ENCODE assay signal across 8 cellular contexts in genomic region chr11:113730887-113731726, GRCh38. TPM values are rescaled to one million over a fixed set of nuclear protein-coding genes. Genes with fewer than 3 reads are reported as not detected.
DNase-seq lines count a peak whose midpoint lies in the region; ATAC-seq and TF ChIP-seq lines count a peak whose summit lies in the region.

No MANE protein-coding gene starts in this region.

- no peaks in the 10 kb centered on the region for H3K4me1 ChIP-seq in trophoblast cell (ENCODE audit: control insufficient read depth in 1 of 2, insufficient read depth in 2 of 2, low read length in 2 of 2)

- no peak overlapping the region for H4K12ac ChIP-seq in trophoblast cell (ENCODE audit: low read depth, low read length)

- no peaks in the 10 kb centered on the region for H3K9me3 ChIP-seq in trophoblast cell (ENCODE audit: insufficient read depth, low read depth, low read length)

- no peak overlapping the region for H4K91ac ChIP-seq in trophoblast cell (ENCODE audit: low read depth, low read length)

- H3K9ac ChIP-seq in trophoblast cell (ENCODE audit: low read length): no peak overlapping the region

- no peak overlapping the region for H2BK12ac ChIP-seq in trophoblast cell (ENCODE audit: low read length)

- H2AK5ac ChIP-seq in trophoblast cell (ENCODE audit: low read length): no peak overlapping the region

- H3K27me3 ChIP-seq in trophoblast cell (ENCODE audit: insufficient read depth, low read length): no peaks in the 10 kb centered on the region

- H3K4me3 ChIP-seq in LNCaP clone FGC (ENCODE audit: low read depth, low read length) (no peak overlapping the region), fibroblast of villous mesenchyme (ENCODE audit: low read depth, low read length) (no peak overlapping the region), trophoblast cell (ENCODE audit: low read depth, low read length) (no peak overlapping the region)

- DNase-seq in DMS114 treated with DMSO at 0.1 percent for 48 hours (lab: John Stamatoyannopoulos, UW; ENCODE audit: unreplicated experiment): peak; percentile 16
- peak; percentile 46 for DNase-seq in LNCaP clone FGC (ENCODE audit: low read depth)
- peak; percentile 17 for DNase-seq in SK-N-DZ (ENCODE audit: low spot score)
- peak; percentile 74 for DNase-seq in fibroblast of villous mesenchyme (ENCODE audit: low read depth)
- peak; percentile 19 to 65 for DNase-seq in trophoblast cell
- DNase-seq in KG1 (lab: John Stamatoyannopoulos, UW): no peak
- DNase-seq in stimulated activated naive CD8-positive, alpha-beta T cell treated with anti-CD3 and anti-CD28 coated beads, Interleukin-15, Interleukin-2, amounts not matched to agents 100 U/mL and 50 U/mL, for 24 hours: no peak

- H2BK120ac ChIP-seq in trophoblast cell (ENCODE audit: insufficient read depth, low read length, poor library complexity): no peak overlapping the region

- no peak overlapping the region for H3K27ac ChIP-seq in trophoblast cell (ENCODE audit: low read depth, low read length)

- no peak overlapping the region for H3K4me2 ChIP-seq in trophoblast cell (ENCODE audit: low read length)

- H2BK5ac ChIP-seq in trophoblast cell (ENCODE audit: low read depth, low read length, poor library complexity): no peak overlapping the region

- TF ChIP-seq CTCF in LNCaP clone FGC (IDR thresholded peaks at IDR 0.05; ENCODE audit: control insufficient read depth, extremely low read depth, insufficient read depth) (peak; percentile 76), fibroblast of villous mesenchyme (IDR thresholded peaks at IDR 0.05; ENCODE audit: insufficient read depth, low read depth, low read length) (peak; percentile 72)

- no peak overlapping the region for H3K4ac ChIP-seq in trophoblast cell (ENCODE audit: low read depth, low read length)

- H2AFZ ChIP-seq in trophoblast cell (ENCODE audit: insufficient read depth, low read length, poor library complexity): no peak overlapping the region

- no peaks in the 10 kb centered on the region for H3K79me2 ChIP-seq in trophoblast cell (ENCODE audit: control insufficient read depth, insufficient read depth, low read length, poor library complexity)

- no peak overlapping the region for H3K14ac ChIP-seq in trophoblast cell (ENCODE audit: low read length)

- no peak overlapping the region for H4K8ac ChIP-seq in trophoblast cell (ENCODE audit: low read depth, low read length)

- H3K18ac ChIP-seq in trophoblast cell (ENCODE audit: low read length): no peak overlapping the region

- H3K36me3 ChIP-seq in trophoblast cell (ENCODE audit: control insufficient read depth in 1 of 2, insufficient read depth in 2 of 2, low read length in 2 of 2): peaks cover 3 to 8% of the 10 kb centered on the region in 2 experiments

- whole genome bisulfite sequencing in trophoblast cell (ENCODE audit: extremely low coverage, insufficient coverage, insufficient read length): no CpG with 5 or more reads among the region's 4 CpGs

- H3K23ac ChIP-seq in trophoblast cell (ENCODE audit: low read length): no peak overlapping the region

- H3K79me1 ChIP-seq in trophoblast cell (ENCODE audit: low read length): no peaks in the 10 kb centered on the region

- no peak for ATAC-seq in stimulated activated naive CD8-positive, alpha-beta T cell treated with anti-CD3 and anti-CD28 coated beads, Interleukin-15, Interleukin-2, amounts not matched to agents 100 U/mL and 50 U/mL, for 24 hours
- ATAC-seq in GM21360 (IDR thresholded peaks at IDR 0.05; ENCODE audit: unreplicated experiment): no peak

RNA-seq across cellular contexts. Expression of gene TMPRSS5, which starts 25.0 kb away (rescaled TPM):
- polyA plus RNA-seq in SK-N-DZ (2014; cell fraction: cytosol; rRNA removed): 0.22 TPM in 1 of 2 replicates, not detected in the other
- polyA plus RNA-seq in SK-N-DZ (2014; cell fraction: nucleus; rRNA removed): 1.9 and 2.6 TPM in 2 replicates
- total RNA-seq in fibroblast of villous mesenchyme: under 0.01 and 0.43 TPM in 2 replicates
- polyA plus RNA-seq in trophoblast cell (2013): 0.18 and 0.37 TPM in 2 replicates

RNA-seq across cellular contexts. Expression of gene ZW10, which starts 42.4 kb away (rescaled TPM):
- polyA plus RNA-seq in SK-N-DZ (2014; cell fraction: cytosol; rRNA removed): 15.0 and 19.2 TPM in 2 replicates
- 10.6 and 12.9 TPM in 2 replicates for polyA plus RNA-seq in SK-N-DZ (2014; cell fraction: nucleus; rRNA removed)
- total RNA-seq in fibroblast of villous mesenchyme: 18.0 and 23.7 TPM in 2 replicates
- 14.3 and 14.6 TPM in 2 replicates for polyA plus RNA-seq in trophoblast cell (2013)

RNA-seq across cellular contexts. Expression of gene CLDN25, which starts 48.5 kb away (rescaled TPM):
- polyA plus RNA-seq in SK-N-DZ (2014; cell fraction: cytosol; rRNA removed): not detected in 2 replicates
- polyA plus RNA-seq in SK-N-DZ (2014; cell fraction: nucleus; rRNA removed): not detected in 2 replicates
- total RNA-seq in fibroblast of villous mesenchyme: not detected in 2 replicates
- not detected in 2 replicates for polyA plus RNA-seq in trophoblast cell (2013)

Comparison
In these comparisons a context has a peak if more than half of its experiments do, and no peak if none do; other contexts are left out.
1. DNase-seq: peak in DMS114 treated with DMSO at 0.1 percent for 48 hours (single experiment), LNCaP clone FGC (single experiment), SK-N-DZ (single experiment), fibroblast of villous mesenchyme (single experiment) and trophoblast cell (2 of 2); none in KG1 (single experiment) and stimulated activated naive CD8-positive, alpha-beta T cell treated with anti-CD3 and anti-CD28 coated beads, Interleukin-15, Interleukin-2, amounts not matched to agents 100 U/mL and 50 U/mL, for 24 hours (single experiment).